In genomic region chr15:66095871-66096710, GRCh38 we compare ENCODE assay signal across 1 cellular context.
A peak's percentile ranks its signal among the peaks of the same experiment; 100 is the strongest.
TF ChIP-seq lines count a peak whose summit lies in the region.

No MANE protein-coding gene starts in this region.

TF ChIP-seq in HepG2, 621 proteins besides CTCF, POLR2A, EP300 and RAD21 (continued from another document):
- TF ChIP-seq ZNF597 (CRISPR knock-in tag; IDR thresholded peaks at IDR 0.05) = no peak
- TF ChIP-seq, protein P1, sequence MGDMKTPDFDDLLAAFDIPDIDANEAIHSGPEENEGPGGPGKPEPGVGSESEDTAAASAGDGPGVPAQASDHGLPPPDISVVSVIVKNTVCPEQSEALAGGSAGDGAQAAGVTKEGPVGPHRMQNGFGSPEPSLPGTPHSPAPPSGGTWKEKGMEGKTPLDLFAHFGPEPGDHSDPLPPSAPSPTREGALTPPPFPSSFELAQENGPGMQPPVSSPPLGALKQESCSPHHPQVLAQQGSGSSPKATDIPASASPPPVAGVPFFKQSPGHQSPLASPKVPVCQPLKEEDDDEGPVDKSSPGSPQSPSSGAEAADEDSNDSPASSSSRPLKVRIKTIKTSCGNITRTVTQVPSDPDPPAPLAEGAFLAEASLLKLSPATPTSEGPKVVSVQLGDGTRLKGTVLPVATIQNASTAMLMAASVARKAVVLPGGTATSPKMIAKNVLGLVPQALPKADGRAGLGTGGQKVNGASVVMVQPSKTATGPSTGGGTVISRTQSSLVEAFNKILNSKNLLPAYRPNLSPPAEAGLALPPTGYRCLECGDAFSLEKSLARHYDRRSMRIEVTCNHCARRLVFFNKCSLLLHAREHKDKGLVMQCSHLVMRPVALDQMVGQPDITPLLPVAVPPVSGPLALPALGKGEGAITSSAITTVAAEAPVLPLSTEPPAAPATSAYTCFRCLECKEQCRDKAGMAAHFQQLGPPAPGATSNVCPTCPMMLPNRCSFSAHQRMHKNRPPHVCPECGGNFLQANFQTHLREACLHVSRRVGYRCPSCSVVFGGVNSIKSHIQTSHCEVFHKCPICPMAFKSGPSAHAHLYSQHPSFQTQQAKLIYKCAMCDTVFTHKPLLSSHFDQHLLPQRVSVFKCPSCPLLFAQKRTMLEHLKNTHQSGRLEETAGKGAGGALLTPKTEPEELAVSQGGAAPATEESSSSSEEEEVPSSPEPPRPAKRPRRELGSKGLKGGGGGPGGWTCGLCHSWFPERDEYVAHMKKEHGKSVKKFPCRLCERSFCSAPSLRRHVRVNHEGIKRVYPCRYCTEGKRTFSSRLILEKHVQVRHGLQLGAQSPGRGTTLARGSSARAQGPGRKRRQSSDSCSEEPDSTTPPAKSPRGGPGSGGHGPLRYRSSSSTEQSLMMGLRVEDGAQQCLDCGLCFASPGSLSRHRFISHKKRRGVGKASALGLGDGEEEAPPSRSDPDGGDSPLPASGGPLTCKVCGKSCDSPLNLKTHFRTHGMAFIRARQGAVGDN (CRISPR knock-in tag; IDR thresholded peaks at IDR 0.05) = peak; percentile 53
- no peak for TF ChIP-seq HBP1 (CRISPR knock-in tag; IDR thresholded peaks at IDR 0.05; ENCODE audit: low read depth)
